In the genomic region with DNA sequence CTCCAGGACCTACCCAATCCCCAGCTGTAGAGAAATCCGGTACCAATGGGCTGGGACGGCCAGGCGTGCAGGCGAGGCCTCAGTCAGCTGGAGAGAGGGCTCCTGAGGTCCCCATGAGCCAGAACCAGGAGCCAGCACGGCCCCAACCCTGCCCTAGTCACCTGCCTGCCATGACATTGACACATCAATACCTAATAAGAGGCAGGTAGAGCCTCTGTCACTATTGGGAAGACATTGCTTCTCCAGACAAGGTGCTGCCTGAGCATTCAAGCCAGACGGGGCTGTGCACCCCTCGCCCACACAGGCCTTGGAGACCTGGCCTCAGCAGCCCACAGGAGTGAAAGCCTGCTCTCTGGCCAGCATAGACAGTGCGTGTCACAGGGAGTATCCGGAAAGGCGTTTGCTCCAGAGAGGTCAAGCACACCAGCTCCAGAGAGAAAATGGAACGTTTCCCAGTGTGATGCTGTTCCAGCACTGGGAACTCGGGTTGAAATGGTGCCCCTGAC, we compare ENCODE assay signal across 14 cellular contexts. TPM values are rescaled to one million over a fixed set of nuclear protein-coding genes. Genes with fewer than 3 reads are reported as not detected.
A peak's percentile ranks its signal among the peaks of the same experiment; 100 is the strongest.
DNase-seq lines count a peak whose midpoint lies in the region; ATAC-seq and TF ChIP-seq lines count a peak whose summit lies in the region.
"Had no signal": no experiment of that assay in that cellular context is flagged by ENCODE, and none has a peak within 500 bp of the region (broad histone marks: within the 10 kb centered on the region; RNA-seq: fewer than 3 reads in every experiment).

No MANE protein-coding gene starts in this region.

- TF ChIP-seq CTCF in left ventricle myocardium inferior (IDR thresholded peaks at IDR 0.05; ENCODE audit: borderline replicate concordance) = no peak
- TF ChIP-seq CTCF in neural crest cell (conservative IDR thresholded peaks at IDR 0.05) = no peak

- peaks cover 27% of the 10 kb centered on the region for H3K27me3 ChIP-seq in left ventricle myocardium inferior (ENCODE audit: low read depth)

- peaks cover 12% of the 10 kb centered on the region for H3K36me3 Mint-ChIP-seq in neural crest cell (ENCODE audit: low read depth)
- H3K36me3 Mint-ChIP-seq: mesothelial cell of epicardium had no signal

- no peaks in the 10 kb centered on the region for H3K9me3 Mint-ChIP-seq in neural crest cell
- H3K9me3 Mint-ChIP-seq: mesothelial cell of epicardium had no signal

- no peaks in the 10 kb centered on the region for H3K9me3 ChIP-seq in left ventricle myocardium inferior (replicated peaks)
- H3K9me3 ChIP-seq: ascending aorta, tibial artery had no signal

- DNase-seq in Right ventricle myocardium inferior (ENCODE audit: missing footprints) (no peak), cardiac septum (ENCODE audit: low spot score) (no peak), left ventricle myocardium inferior (no peak), neural crest cell (ENCODE audit: low read depth, low spot score) (no peak)
- no peak for DNase-seq in stimulated activated CD4-positive, alpha-beta T cell treated with anti-CD3 and anti-CD28 coated beads, Interleukin-12 subunit alpha, Interleukin-12 subunit beta, amount 100 ng/mL, for 4 hours
- DNase-seq: activated T-cell treated with anti-CD3 and anti-CD28 coated beads, Interleukin-2, amount 50 U/mL, for 48 hours; DND-41; tibial artery had no signal

- H3K4me1 Mint-ChIP-seq in neural crest cell = peaks cover 48% of the 10 kb centered on the region

- intact Hi-C loops in Right ventricle myocardium inferior (cut with DNase I) (loop anchor here (5.0 kb wide), 2 partner anchors 40 to 150 kb away; no protein-coding TSS in a partner anchor), cardiac septum (cut with DNase I) (loop anchor here (5.0 kb wide), 1 partner anchor 150 kb away; no protein-coding TSS in a partner anchor), left ventricle myocardium inferior (cut with micrococcal nuclease) (no loop called here)

- H3K27ac Mint-ChIP-seq in neural crest cell (ENCODE audit: unreplicated experiment) = no peak overlapping the region

- peak overlapping the region; percentile 90 for H3K4me3 ChIP-seq in left ventricle myocardium inferior
- H3K4me3 ChIP-seq: ascending aorta, hepatocyte, tibial artery had no signal

- ATAC-seq in Right ventricle myocardium inferior (peak; percentile 29), HG03521 (IDR thresholded peaks at IDR 0.05; ENCODE audit: unreplicated experiment) (no peak), GM21786 (IDR thresholded peaks at IDR 0.05; ENCODE audit: unreplicated experiment) (no peak), GM21367 (IDR thresholded peaks at IDR 0.05; ENCODE audit: unreplicated experiment) (no peak)

- peaks cover 34% of the 10 kb centered on the region for H3K36me3 ChIP-seq in left ventricle myocardium inferior
- H3K36me3 ChIP-seq: ascending aorta had no signal

- H3K27me3 Mint-ChIP-seq in neural crest cell (ENCODE audit: low read depth) = peaks cover 73% of the 10 kb centered on the region

- peaks cover 72% of the 10 kb centered on the region for H3K4me1 ChIP-seq in left ventricle myocardium inferior

- H3K4me3 Mint-ChIP-seq in neural crest cell = peak overlapping the region; percentile 90

- H3K27ac ChIP-seq in left ventricle myocardium inferior (replicated peaks) = peak overlapping the region; percentile 84
- H3K27ac ChIP-seq: ascending aorta, hepatocyte, tibial artery had no signal

RNA-seq across cellular contexts. Expression of gene DLL1, which starts 3.5 kb away (rescaled TPM):
- 21.5 TPM for total RNA-seq in Right ventricle myocardium inferior
- 6.4 TPM for total RNA-seq in cardiac septum
- total RNA-seq in left ventricle myocardium inferior = 11.7 TPM
- 53.9 and 59.8 TPM in 2 replicates for total RNA-seq in neural crest cell

RNA-seq across cellular contexts. Expression of gene FAM120B, which starts 19.1 kb away (rescaled TPM):
- total RNA-seq in Right ventricle myocardium inferior (16.3 TPM), cardiac septum (27.4 TPM), left ventricle myocardium inferior (20.1 TPM), neural crest cell (33.4 and 33.7 TPM in 2 replicates)
